Comparison of ENCODE assay signal across 22 cellular contexts in genomic region chr7:90917536-90917935, GRCh38.
DNase-seq lines count a peak whose midpoint lies in the region; FAIRE-seq and TF ChIP-seq lines count a peak whose summit lies in the region.
"Had no signal": no experiment of that assay in that cellular context is flagged by ENCODE, and none has a peak within 500 bp of the region (broad histone marks: within the 10 kb centered on the region; RNA-seq: fewer than 3 reads in every experiment).

No MANE protein-coding gene starts in this region.

- H2BK12ac ChIP-seq in H1 (ENCODE audit: low read depth, low read length): no peak overlapping the region

- no peak overlapping the region for H2BK120ac ChIP-seq in H1 (replicated peaks; ENCODE audit: low read depth, low read length)

- no peak for TF ChIP-seq RAD21 in H1 (IDR thresholded peaks at IDR 0.05 in 1 of 2, conservative IDR thresholded peaks at IDR 0.05 in 1 of 2; ENCODE audit: low read depth in 2 of 2, low read length in 2 of 2)

- no peak overlapping the region for H3K4ac ChIP-seq in H1 (replicated peaks; ENCODE audit: insufficient read length, low read depth, low read length)

- no peak overlapping the region for H2BK5ac ChIP-seq in H1 (ENCODE audit: low read depth, low read length)

- H4K8ac ChIP-seq in H1 (ENCODE audit: extremely low read depth, insufficient read depth, low read length): no peak overlapping the region

- H3K18ac ChIP-seq in H1 (ENCODE audit: extremely low read depth, low read length): 0 out of 2 replicates have a peak overlapping the region, but pooled peaks have one; percentile 13

- H3K23me2 ChIP-seq in H1 (ENCODE audit: low read depth, low read length): no peaks in the 10 kb centered on the region

- H3K4me2 ChIP-seq in H1 (ENCODE audit: insufficient read depth in 1 of 2, low read depth in 2 of 2, low read length in 2 of 2): no peak overlapping the region

- no peak overlapping the region for H4K5ac ChIP-seq in H1 (ENCODE audit: insufficient read length, low read depth, low read length)

- H2AFZ ChIP-seq in H1 (ENCODE audit: low read length): no peak overlapping the region

- CTCF ChIA-PET in H1 (lab: Charles Lee; ENCODE audit: partially characterized antibody): no interaction called here

- H3K56ac ChIP-seq in H1 (replicated peaks; ENCODE audit: insufficient read length, low read depth, low read length): no peak overlapping the region

- no peak for TF ChIP-seq EP300 in H1 (IDR thresholded peaks at IDR 0.05; ENCODE audit: borderline replicate concordance in 1 of 2, low read depth in 2 of 2, low read length in 2 of 2)

- H2BK15ac ChIP-seq in H1 (ENCODE audit: low read length): no peak overlapping the region

- H3K14ac ChIP-seq in H1 (ENCODE audit: insufficient read length): no peak overlapping the region

- WGBS in H1 (ENCODE audit: extremely low coverage in 1 of 2, insufficient coverage in 1 of 2, insufficient read length in 1 of 2, insufficient replicate concordance in 2 of 2, low coverage in 1 of 2, low lambda C conversion rate in 2 of 2, missing lambda C conversion rate in 1 of 2), 2 experiments: 95% methylated on average over 4 of the region's 4 CpGs; no CpG with 5 or more reads in 1 of the 2 experiments

- H3K9ac ChIP-seq in H1 (replicated peaks in 1 of 4; ENCODE audit: extremely low read depth in 1 of 4, low read depth in 3 of 4, low read length in 3 of 4): no peak overlapping the region

- H3K4me1 ChIP-seq in H1 (replicated peaks in 1 of 4; ENCODE audit: control insufficient read depth in 3 of 4, insufficient read depth in 4 of 4, low read length in 3 of 4): no peaks in the 10 kb centered on the region
- H3K4me1 ChIP-seq: Caco-2 had no signal

- POLR2A ChIA-PET in H1 (lab: Charles Lee; ENCODE audit: partially characterized antibody): no interaction called here

- H4K20me1 ChIP-seq in H1 (replicated peaks in 1 of 2; ENCODE audit: control insufficient read depth in 1 of 2, insufficient read depth in 2 of 2, low read length in 2 of 2): no peaks in the 10 kb centered on the region

- H2AK5ac ChIP-seq in H1 (ENCODE audit: low read depth, low read length): no peak overlapping the region

- DNase-seq in Ammon's horn (ENCODE audit: low spot score) (peak; percentile 68), NB4 (ENCODE audit: low read depth) (peak; percentile 12), NCI-H69 (lab: John Stamatoyannopoulos, UW) (peak; percentile 61), H1 (ENCODE audit: low read depth in 1 of 2, low spot score in 2 of 2) (no peak), AML-193 (lab: John Stamatoyannopoulos, UW) (no peak), DMS53 treated with DMSO at 0.1 percent for 48 hours (lab: John Stamatoyannopoulos, UW; ENCODE audit: unreplicated experiment) (no peak), RKO (ENCODE audit: low spot score) (no peak)
- DNase-seq: Caco-2; CD8-positive, alpha-beta T cell; DMS 273 treated with DMSO at 0.1 percent for 48 hours; DND-41; H9; Kasumi-1; NCI-H187 treated with DMSO at 0.1 percent for 48 hours; NCI-H524 treated with DMSO at 0.1 percent for 48 hours; NCI-H82; SHP77; T-helper 1 cell had no signal

- no peaks in the 10 kb centered on the region for H3K36me3 ChIP-seq in H1 (ENCODE audit: control insufficient read depth in 2 of 4, insufficient read depth in 4 of 4, low read length in 3 of 4)

- H3K27ac ChIP-seq in H1 (ENCODE audit: low read depth, low read length): no peak overlapping the region
- H3K27ac ChIP-seq: C4-2B, RWPE1 had no signal

- TF ChIP-seq CTCF in NB4 (IDR thresholded peaks at IDR 0.05; ENCODE audit: low read depth, low read length) (no peak), H1 (IDR thresholded peaks at IDR 0.05; ENCODE audit: control extremely low read depth in 1 of 3, insufficient read depth in 1 of 3, low read depth in 1 of 3, low read length in 3 of 3) (no peak)

- H2BK20ac ChIP-seq in H1 (ENCODE audit: low read length): no peak overlapping the region

- H3K79me1 ChIP-seq in H1 (ENCODE audit: low read depth, low read length): no peaks in the 10 kb centered on the region

- FAIRE-seq in H1 (lab: Jason Lieb, UNC): no peak
- FAIRE-seq: A204.1, HepG2 had no signal

- H3K4me3 ChIP-seq in NB4 (ENCODE audit: low read depth, low read length) (no peak overlapping the region), H1 (ENCODE audit: extremely low read depth in 1 of 4, insufficient read depth in 2 of 4, low read depth in 3 of 4, low read length in 4 of 4) (no peak overlapping the region)

- no peak overlapping the region for H4K91ac ChIP-seq in H1 (replicated peaks; ENCODE audit: insufficient read length, low read length)

- no peaks in the 10 kb centered on the region for H3K9me3 ChIP-seq in H1 (ENCODE audit: insufficient read depth in 2 of 2, low read depth in 1 of 2, low read length in 1 of 2)
- H3K9me3 ChIP-seq: Caco-2 had no signal

- no peaks in the 10 kb centered on the region for H3K27me3 ChIP-seq in H1 (replicated peaks in 1 of 4; ENCODE audit: control insufficient read depth in 3 of 4, extremely low read depth in 1 of 4, insufficient read depth in 3 of 4, low read length in 3 of 4)

- TF ChIP-seq POLR2A in NB4 (IDR thresholded peaks at IDR 0.05; ENCODE audit: extremely low read depth, insufficient read length) (no peak), H1 (IDR thresholded peaks at IDR 0.05; ENCODE audit: control extremely low read depth in 1 of 2, low read depth in 2 of 2, low read length in 2 of 2) (no peak)

- no peaks in the 10 kb centered on the region for H3K79me2 ChIP-seq in H1 (ENCODE audit: control insufficient read depth in 1 of 2, insufficient read depth in 2 of 2, low read length in 2 of 2)

- H3K23ac ChIP-seq in H1 (ENCODE audit: insufficient read length): no peak overlapping the region

TF ChIP-seq in H1, 55 proteins besides CTCF, POLR2A, EP300 and RAD21:
- no peak for TF ChIP-seq BCL11A (IDR thresholded peaks at IDR 0.05; ENCODE audit: low read depth in 2 of 2, low read length in 2 of 2)
- no peak for TF ChIP-seq SUZ12 (IDR thresholded peaks at IDR 0.05; ENCODE audit: low read length)
- no peak for TF ChIP-seq NANOG (IDR thresholded peaks at IDR 0.05; ENCODE audit: insufficient read depth, low read depth, low read length, poor library complexity, severe bottlenecking)
- no peak for TF ChIP-seq SP2 (IDR thresholded peaks at IDR 0.05; ENCODE audit: low read length)
- no peak for TF ChIP-seq ASH2L (IDR thresholded peaks at IDR 0.05; ENCODE audit: low read length)
- no peak for TF ChIP-seq ZNF274 (IDR thresholded peaks at IDR 0.05; ENCODE audit: borderline replicate concordance, extremely low read depth, low read length)
- no peak for TF ChIP-seq SRF (IDR thresholded peaks at IDR 0.05; ENCODE audit: low read depth, low read length)
- no peak for TF ChIP-seq SIN3A (conservative IDR thresholded peaks at IDR 0.05 in 1 of 2, IDR thresholded peaks at IDR 0.05 in 1 of 2; ENCODE audit: low read depth in 1 of 2, low read length in 2 of 2)
- no peak for TF ChIP-seq RFX5 (IDR thresholded peaks at IDR 0.05; ENCODE audit: borderline replicate concordance, low read depth, low read length)
- TF ChIP-seq MAX (IDR thresholded peaks at IDR 0.05): no peak
- no peak for TF ChIP-seq YY1 (IDR thresholded peaks at IDR 0.05; ENCODE audit: low read depth, low read length)
- no peak for TF ChIP-seq RBBP5 (IDR thresholded peaks at IDR 0.05; ENCODE audit: borderline replicate concordance, low read depth, low read length)
- TF ChIP-seq ATF2 (IDR thresholded peaks at IDR 0.05; ENCODE audit: low read length): no peak
- no peak for TF ChIP-seq ATF3 (IDR thresholded peaks at IDR 0.05; ENCODE audit: insufficient read depth, low read depth, low read length)
- TF ChIP-seq CTBP2 (IDR thresholded peaks at IDR 0.05; ENCODE audit: borderline replicate concordance, insufficient read depth, insufficient read length, low read length): no peak

Comparison
In these comparisons a context has a peak if more than half of its experiments do, and no peak if none do; other contexts are left out.
1. DNase-seq: peak in Ammon's horn (single experiment), NB4 (single experiment) and NCI-H69 (single experiment); none in H1 (0 of 2), AML-193 (0 of 2), DMS53 treated with DMSO at 0.1 percent for 48 hours (single experiment) and RKO (single experiment).